Comparison of ENCODE assay signal across 8 cellular contexts in genomic region chr21:36917487-36918158, GRCh38. TPM values are rescaled to one million over a fixed set of nuclear protein-coding genes. Genes with fewer than 3 reads are reported as not detected.
DNase-seq lines count a peak whose midpoint lies in the region; ATAC-seq lines count a peak whose summit lies in the region.

No MANE protein-coding gene starts in this region.

- no peak for ATAC-seq in GM19397 (IDR thresholded peaks at IDR 0.05; ENCODE audit: unreplicated experiment)
- ATAC-seq in aorta (ENCODE audit: low FRiP score) = no peak

- H3K36me3 ChIP-seq in MG63 = no peaks in the 10 kb centered on the region; the same call in 1 of the 2 replicates
- peaks cover 0 to 2% of the 10 kb centered on the region in 2 donors for H3K36me3 ChIP-seq in aorta (ENCODE audit: control insufficient read depth in 1 of 2, insufficient read depth in 2 of 2, low read length in 1 of 2)

- in situ Hi-C loops in Caki2 (cut with HindIII; ENCODE audit: low pct_unique_long_range_greater_than_20kb, low sequenced_read_pairs) = no loop called here

- H3K4me1 ChIP-seq in aorta (ENCODE audit: control insufficient read depth in 1 of 2, insufficient read depth in 2 of 2, low read length in 2 of 2) = peaks cover 0 to 2% of the 10 kb centered on the region in 2 donors

- WGBS in aorta, 2 donors = 26 to 33% methylated on average over 8 of the region's 8 CpGs

- H3K27ac ChIP-seq in aorta (ENCODE audit: low read depth in 1 of 2, low read length in 2 of 2) = no peak overlapping the region

- no peaks in the 10 kb centered on the region for H3K9me3 ChIP-seq in MG63
- H3K9me3 ChIP-seq in aorta (ENCODE audit: control insufficient read depth, low read length) = no peaks in the 10 kb centered on the region

- DNase-seq in Caki2 (ENCODE audit: low read depth) = peak; percentile 54
- DNase-seq in MG63 = peak; percentile 61
- peak; percentile 73 for DNase-seq in dermis blood vessel endothelial cell
- DNase-seq in medulla oblongata (ENCODE audit: extremely low spot score) = peak; percentile 48
- no peak for DNase-seq in DMS79 (lab: John Stamatoyannopoulos, UW)
- no peak for DNase-seq in COLO668 (lab: John Stamatoyannopoulos, UW; ENCODE audit: unreplicated experiment)
- no peak for DNase-seq in aorta

- H3K4me3 ChIP-seq in MG63 (no peak overlapping the region), aorta (ENCODE audit: low read length in 2 of 2) (no peak overlapping the region)

- H3K27me3 ChIP-seq in MG63 = no peaks in the 10 kb centered on the region
- no peaks in the 10 kb centered on the region for H3K27me3 ChIP-seq in aorta (ENCODE audit: control insufficient read depth in 1 of 2, insufficient read depth in 2 of 2, low read length in 1 of 2)

- intact Hi-C loops in aorta (cut with DNase I) = no loop called here

RNA-seq across cellular contexts. Expression of gene HLCS, which starts 48.8 kb away (rescaled TPM):
- 10.4 and 20.2 TPM in 2 replicates for total RNA-seq in Caki2 (2014; rRNA removed; shearing (Covaris generic); ENCODE audit: low replicate concordance)
- total RNA-seq in MG63 (2014; rRNA removed; shearing (Covaris generic); ENCODE audit: low replicate concordance) = 4.2 and 5.2 TPM in 2 replicates
- total RNA-seq in dermis blood vessel endothelial cell (14.3 and 19.5 TPM in 2 replicates), aorta (10 to 100 TPM; 17.3 to 19.7 TPM)
- polyA plus RNA-seq in aorta = 1 to 10 TPM; 2.1 to 4.0 TPM

Comparison
In these comparisons a context has a peak if more than half of its experiments do, and no peak if none do; other contexts are left out.
1. DNase-seq: peak in Caki2 (single experiment), MG63 (single experiment), dermis blood vessel endothelial cell (single experiment) and medulla oblongata (single experiment); none in DMS79 (single experiment), COLO668 (single experiment) and aorta (0 of 2).